In genomic region chr1:240765732-240766363, GRCh38 we compare ENCODE assay signal across 2 cellular contexts.
A peak's percentile ranks its signal among the peaks of the same experiment; 100 is the strongest.
TF ChIP-seq lines count a peak whose summit lies in the region.

No MANE protein-coding gene starts in this region.

TF ChIP-seq in GM23338, 12 proteins besides CTCF, POLR2A, EP300 and RAD21 (continued from another document):
- TF ChIP-seq, protein P1, sequence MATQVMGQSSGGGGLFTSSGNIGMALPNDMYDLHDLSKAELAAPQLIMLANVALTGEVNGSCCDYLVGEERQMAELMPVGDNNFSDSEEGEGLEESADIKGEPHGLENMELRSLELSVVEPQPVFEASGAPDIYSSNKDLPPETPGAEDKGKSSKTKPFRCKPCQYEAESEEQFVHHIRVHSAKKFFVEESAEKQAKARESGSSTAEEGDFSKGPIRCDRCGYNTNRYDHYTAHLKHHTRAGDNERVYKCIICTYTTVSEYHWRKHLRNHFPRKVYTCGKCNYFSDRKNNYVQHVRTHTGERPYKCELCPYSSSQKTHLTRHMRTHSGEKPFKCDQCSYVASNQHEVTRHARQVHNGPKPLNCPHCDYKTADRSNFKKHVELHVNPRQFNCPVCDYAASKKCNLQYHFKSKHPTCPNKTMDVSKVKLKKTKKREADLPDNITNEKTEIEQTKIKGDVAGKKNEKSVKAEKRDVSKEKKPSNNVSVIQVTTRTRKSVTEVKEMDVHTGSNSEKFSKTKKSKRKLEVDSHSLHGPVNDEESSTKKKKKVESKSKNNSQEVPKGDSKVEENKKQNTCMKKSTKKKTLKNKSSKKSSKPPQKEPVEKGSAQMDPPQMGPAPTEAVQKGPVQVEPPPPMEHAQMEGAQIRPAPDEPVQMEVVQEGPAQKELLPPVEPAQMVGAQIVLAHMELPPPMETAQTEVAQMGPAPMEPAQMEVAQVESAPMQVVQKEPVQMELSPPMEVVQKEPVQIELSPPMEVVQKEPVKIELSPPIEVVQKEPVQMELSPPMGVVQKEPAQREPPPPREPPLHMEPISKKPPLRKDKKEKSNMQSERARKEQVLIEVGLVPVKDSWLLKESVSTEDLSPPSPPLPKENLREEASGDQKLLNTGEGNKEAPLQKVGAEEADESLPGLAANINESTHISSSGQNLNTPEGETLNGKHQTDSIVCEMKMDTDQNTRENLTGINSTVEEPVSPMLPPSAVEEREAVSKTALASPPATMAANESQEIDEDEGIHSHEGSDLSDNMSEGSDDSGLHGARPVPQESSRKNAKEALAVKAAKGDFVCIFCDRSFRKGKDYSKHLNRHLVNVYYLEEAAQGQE (IDR thresholded peaks at IDR 0.05; ENCODE audit: unreplicated experiment), result no peak
- TF ChIP-seq, protein P2, sequence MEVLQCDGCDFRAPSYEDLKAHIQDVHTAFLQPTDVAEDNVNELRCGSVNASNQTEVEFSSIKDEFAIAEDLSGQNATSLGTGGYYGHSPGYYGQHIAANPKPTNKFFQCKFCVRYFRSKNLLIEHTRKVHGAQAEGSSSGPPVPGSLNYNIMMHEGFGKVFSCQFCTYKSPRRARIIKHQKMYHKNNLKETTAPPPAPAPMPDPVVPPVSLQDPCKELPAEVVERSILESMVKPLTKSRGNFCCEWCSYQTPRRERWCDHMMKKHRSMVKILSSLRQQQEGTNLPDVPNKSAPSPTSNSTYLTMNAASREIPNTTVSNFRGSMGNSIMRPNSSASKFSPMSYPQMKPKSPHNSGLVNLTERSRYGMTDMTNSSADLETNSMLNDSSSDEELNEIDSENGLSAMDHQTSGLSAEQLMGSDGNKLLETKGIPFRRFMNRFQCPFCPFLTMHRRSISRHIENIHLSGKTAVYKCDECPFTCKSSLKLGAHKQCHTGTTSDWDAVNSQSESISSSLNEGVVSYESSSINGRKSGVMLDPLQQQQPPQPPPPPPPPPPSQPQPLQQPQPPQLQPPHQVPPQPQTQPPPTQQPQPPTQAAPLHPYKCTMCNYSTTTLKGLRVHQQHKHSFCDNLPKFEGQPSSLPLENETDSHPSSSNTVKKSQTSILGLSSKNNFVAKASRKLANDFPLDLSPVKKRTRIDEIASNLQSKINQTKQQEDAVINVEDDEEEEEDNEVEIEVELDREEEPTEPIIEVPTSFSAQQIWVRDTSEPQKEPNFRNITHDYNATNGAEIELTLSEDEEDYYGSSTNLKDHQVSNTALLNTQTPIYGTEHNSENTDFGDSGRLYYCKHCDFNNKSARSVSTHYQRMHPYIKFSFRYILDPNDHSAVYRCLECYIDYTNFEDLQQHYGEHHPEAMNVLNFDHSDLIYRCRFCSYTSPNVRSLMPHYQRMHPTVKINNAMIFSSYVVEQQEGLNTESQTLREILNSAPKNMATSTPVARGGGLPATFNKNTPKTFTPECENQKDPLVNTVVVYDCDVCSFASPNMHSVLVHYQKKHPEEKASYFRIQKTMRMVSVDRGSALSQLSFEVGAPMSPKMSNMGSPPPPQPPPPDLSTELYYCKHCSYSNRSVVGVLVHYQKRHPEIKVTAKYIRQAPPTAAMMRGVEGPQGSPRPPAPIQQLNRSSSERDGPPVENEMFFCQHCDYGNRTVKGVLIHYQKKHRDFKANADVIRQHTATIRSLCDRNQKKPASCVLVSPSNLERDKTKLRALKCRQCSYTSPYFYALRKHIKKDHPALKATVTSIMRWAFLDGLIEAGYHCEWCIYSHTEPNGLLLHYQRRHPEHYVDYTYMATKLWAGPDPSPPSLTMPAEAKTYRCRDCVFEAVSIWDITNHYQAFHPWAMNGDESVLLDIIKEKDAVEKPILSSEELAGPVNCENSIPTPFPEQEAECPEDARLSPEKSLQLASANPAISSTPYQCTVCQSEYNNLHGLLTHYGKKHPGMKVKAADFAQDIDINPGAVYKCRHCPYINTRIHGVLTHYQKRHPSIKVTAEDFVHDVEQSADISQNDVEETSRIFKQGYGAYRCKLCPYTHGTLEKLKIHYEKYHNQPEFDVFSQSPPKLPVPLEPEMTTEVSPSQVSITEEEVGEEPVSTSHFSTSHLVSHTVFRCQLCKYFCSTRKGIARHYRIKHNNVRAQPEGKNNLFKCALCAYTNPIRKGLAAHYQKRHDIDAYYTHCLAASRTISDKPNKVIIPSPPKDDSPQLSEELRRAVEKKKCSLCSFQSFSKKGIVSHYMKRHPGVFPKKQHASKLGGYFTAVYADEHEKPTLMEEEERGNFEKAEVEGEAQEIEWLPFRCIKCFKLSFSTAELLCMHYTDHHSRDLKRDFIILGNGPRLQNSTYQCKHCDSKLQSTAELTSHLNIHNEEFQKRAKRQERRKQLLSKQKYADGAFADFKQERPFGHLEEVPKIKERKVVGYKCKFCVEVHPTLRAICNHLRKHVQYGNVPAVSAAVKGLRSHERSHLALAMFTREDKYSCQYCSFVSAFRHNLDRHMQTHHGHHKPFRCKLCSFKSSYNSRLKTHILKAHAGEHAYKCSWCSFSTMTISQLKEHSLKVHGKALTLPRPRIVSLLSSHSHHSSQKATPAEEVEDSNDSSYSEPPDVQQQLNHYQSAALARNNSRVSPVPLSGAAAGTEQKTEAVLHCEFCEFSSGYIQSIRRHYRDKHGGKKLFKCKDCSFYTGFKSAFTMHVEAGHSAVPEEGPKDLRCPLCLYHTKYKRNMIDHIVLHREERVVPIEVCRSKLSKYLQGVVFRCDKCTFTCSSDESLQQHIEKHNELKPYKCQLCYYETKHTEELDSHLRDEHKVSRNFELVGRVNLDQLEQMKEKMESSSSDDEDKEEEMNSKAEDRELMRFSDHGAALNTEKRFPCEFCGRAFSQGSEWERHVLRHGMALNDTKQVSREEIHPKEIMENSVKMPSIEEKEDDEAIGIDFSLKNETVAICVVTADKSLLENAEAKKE (CRISPR knock-in tag; IDR thresholded peaks at IDR 0.05), result no peak
- no peak for TF ChIP-seq EZH2phosphoT487 (IDR thresholded peaks at IDR 0.05; ENCODE audit: unreplicated experiment)
- TF ChIP-seq ZNF331 (CRISPR knock-in tag; IDR thresholded peaks at IDR 0.05; ENCODE audit: low read depth), result no peak

TF ChIP-seq in SK-N-SH treated with all-trans-retinoic acid at 6 μM for 48 hours, 23 proteins besides CTCF, POLR2A, EP300 and RAD21 (continued from another document):
- TF ChIP-seq, protein P3, sequence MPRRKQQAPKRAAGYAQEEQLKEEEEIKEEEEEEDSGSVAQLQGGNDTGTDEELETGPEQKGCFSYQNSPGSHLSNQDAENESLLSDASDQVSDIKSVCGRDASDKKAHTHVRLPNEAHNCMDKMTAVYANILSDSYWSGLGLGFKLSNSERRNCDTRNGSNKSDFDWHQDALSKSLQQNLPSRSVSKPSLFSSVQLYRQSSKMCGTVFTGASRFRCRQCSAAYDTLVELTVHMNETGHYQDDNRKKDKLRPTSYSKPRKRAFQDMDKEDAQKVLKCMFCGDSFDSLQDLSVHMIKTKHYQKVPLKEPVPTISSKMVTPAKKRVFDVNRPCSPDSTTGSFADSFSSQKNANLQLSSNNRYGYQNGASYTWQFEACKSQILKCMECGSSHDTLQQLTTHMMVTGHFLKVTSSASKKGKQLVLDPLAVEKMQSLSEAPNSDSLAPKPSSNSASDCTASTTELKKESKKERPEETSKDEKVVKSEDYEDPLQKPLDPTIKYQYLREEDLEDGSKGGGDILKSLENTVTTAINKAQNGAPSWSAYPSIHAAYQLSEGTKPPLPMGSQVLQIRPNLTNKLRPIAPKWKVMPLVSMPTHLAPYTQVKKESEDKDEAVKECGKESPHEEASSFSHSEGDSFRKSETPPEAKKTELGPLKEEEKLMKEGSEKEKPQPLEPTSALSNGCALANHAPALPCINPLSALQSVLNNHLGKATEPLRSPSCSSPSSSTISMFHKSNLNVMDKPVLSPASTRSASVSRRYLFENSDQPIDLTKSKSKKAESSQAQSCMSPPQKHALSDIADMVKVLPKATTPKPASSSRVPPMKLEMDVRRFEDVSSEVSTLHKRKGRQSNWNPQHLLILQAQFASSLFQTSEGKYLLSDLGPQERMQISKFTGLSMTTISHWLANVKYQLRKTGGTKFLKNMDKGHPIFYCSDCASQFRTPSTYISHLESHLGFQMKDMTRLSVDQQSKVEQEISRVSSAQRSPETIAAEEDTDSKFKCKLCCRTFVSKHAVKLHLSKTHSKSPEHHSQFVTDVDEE (CRISPR knock-in tag; IDR thresholded peaks at IDR 0.05), result no peak
- TF ChIP-seq ZNF565 (CRISPR knock-in tag; conservative IDR thresholded peaks at IDR 0.05; ENCODE audit: low read depth), result no peak
- no peak for TF ChIP-seq ZFP3 (CRISPR knock-in tag; IDR thresholded peaks at IDR 0.05)
- peak; percentile 86 for TF ChIP-seq ISL1 (CRISPR knock-in tag; IDR thresholded peaks at IDR 0.05)
- peak; percentile 25; the same call in 1 of the 2 replicates for TF ChIP-seq PATZ1 (CRISPR knock-in tag; IDR thresholded peaks at IDR 0.05; ENCODE audit: borderline replicate concordance)
- no peak for TF ChIP-seq TCF4 (CRISPR knock-in tag; IDR thresholded peaks at IDR 0.05; ENCODE audit: borderline replicate concordance)
- no peak for TF ChIP-seq ZNF70 (CRISPR knock-in tag; IDR thresholded peaks at IDR 0.05)
- TF ChIP-seq, protein P4, sequence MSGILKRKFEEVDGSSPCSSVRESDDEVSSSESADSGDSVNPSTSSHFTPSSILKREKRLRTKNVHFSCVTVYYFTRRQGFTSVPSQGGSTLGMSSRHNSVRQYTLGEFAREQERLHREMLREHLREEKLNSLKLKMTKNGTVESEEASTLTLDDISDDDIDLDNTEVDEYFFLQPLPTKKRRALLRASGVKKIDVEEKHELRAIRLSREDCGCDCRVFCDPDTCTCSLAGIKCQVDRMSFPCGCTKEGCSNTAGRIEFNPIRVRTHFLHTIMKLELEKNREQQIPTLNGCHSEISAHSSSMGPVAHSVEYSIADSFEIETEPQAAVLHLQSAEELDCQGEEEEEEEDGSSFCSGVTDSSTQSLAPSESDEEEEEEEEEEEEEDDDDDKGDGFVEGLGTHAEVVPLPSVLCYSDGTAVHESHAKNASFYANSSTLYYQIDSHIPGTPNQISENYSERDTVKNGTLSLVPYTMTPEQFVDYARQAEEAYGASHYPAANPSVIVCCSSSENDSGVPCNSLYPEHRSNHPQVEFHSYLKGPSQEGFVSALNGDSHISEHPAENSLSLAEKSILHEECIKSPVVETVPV (CRISPR knock-in tag; IDR thresholded peaks at IDR 0.05), result no peak
- TF ChIP-seq CSDC2 (CRISPR knock-in tag; IDR thresholded peaks at IDR 0.05), result peak; percentile 66; the same call in 1 of the 2 replicates
